Comparison of ENCODE assay signal across 1 cellular context in genomic region chr2:78465707-78466106, GRCh38.
TF ChIP-seq lines count a peak whose summit lies in the region.

No MANE protein-coding gene starts in this region.

TF ChIP-seq in SK-N-SH treated with all-trans-retinoic acid at 6 μM for 48 hours, 23 proteins besides CTCF, POLR2A, EP300 and RAD21 (continued from another document):
- TF ChIP-seq, protein P1, sequence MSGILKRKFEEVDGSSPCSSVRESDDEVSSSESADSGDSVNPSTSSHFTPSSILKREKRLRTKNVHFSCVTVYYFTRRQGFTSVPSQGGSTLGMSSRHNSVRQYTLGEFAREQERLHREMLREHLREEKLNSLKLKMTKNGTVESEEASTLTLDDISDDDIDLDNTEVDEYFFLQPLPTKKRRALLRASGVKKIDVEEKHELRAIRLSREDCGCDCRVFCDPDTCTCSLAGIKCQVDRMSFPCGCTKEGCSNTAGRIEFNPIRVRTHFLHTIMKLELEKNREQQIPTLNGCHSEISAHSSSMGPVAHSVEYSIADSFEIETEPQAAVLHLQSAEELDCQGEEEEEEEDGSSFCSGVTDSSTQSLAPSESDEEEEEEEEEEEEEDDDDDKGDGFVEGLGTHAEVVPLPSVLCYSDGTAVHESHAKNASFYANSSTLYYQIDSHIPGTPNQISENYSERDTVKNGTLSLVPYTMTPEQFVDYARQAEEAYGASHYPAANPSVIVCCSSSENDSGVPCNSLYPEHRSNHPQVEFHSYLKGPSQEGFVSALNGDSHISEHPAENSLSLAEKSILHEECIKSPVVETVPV (CRISPR knock-in tag; IDR thresholded peaks at IDR 0.05): no peak
- no peak for TF ChIP-seq BACH2 (CRISPR knock-in tag; IDR thresholded peaks at IDR 0.05; ENCODE audit: borderline replicate concordance)
- no peak for TF ChIP-seq ZNF70 (CRISPR knock-in tag; IDR thresholded peaks at IDR 0.05)
- TF ChIP-seq ZFP30 (CRISPR knock-in tag; IDR thresholded peaks at IDR 0.05): no peak
- no peak for TF ChIP-seq TCF4 (CRISPR knock-in tag; IDR thresholded peaks at IDR 0.05; ENCODE audit: borderline replicate concordance)
- TF ChIP-seq ZNF8 (CRISPR knock-in tag; IDR thresholded peaks at IDR 0.05): no peak
- no peak for TF ChIP-seq CSDC2 (CRISPR knock-in tag; IDR thresholded peaks at IDR 0.05)
- no peak for TF ChIP-seq OSR1 (CRISPR knock-in tag; IDR thresholded peaks at IDR 0.05)
- no peak for TF ChIP-seq ZNF565 (CRISPR knock-in tag; conservative IDR thresholded peaks at IDR 0.05; ENCODE audit: low read depth)
- TF ChIP-seq ZC3H10 (CRISPR knock-in tag; IDR thresholded peaks at IDR 0.05): no peak
- TF ChIP-seq PPARA (CRISPR knock-in tag; IDR thresholded peaks at IDR 0.05; ENCODE audit: borderline replicate concordance): no peak
- no peak for TF ChIP-seq ISL1 (CRISPR knock-in tag; IDR thresholded peaks at IDR 0.05)
- no peak for TF ChIP-seq ZFP3 (CRISPR knock-in tag; IDR thresholded peaks at IDR 0.05)
- TF ChIP-seq CREB5 (CRISPR knock-in tag; IDR thresholded peaks at IDR 0.05; ENCODE audit: low read depth): no peak
- no peak for TF ChIP-seq POU6F1 (CRISPR knock-in tag; IDR thresholded peaks at IDR 0.05; ENCODE audit: borderline replicate concordance, low read depth)
- no peak for TF ChIP-seq ARNTL (CRISPR knock-in tag; IDR thresholded peaks at IDR 0.05; ENCODE audit: borderline replicate concordance, low read depth)
- no peak for TF ChIP-seq SNAI2 (CRISPR knock-in tag; IDR thresholded peaks at IDR 0.05)
- no peak for TF ChIP-seq TOX (CRISPR knock-in tag; IDR thresholded peaks at IDR 0.05; ENCODE audit: borderline replicate concordance)
